24 cellular contexts compared by ENCODE assay signal in the genomic region with DNA sequence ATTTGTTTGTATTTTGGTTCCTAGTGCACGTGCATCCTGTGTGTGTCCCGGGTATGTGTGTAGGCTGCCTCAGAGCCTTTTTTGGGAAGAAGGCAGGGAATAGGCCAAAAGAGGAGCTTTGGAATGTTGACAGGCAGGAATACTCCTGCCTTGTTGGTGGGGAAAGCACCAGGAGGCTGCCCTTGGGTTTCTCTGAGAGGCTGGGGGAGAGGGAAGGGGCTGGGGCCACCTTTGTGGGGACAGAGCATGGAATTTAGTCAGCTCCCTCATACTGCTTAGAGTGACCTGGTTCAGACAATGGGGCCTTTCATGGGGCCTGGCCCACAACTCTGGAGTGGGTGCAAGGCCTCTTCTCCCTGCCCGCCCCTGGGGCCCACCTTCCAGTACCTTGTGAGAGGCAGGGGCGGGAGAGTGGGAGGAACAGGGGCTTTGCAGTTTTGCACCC. TPM values are rescaled to one million over a fixed set of nuclear protein-coding genes. Genes with fewer than 3 reads are reported as not detected.
DNase-seq lines count a peak whose midpoint lies in the region; FAIRE-seq and TF ChIP-seq lines count a peak whose summit lies in the region.
"Had no signal": no experiment of that assay in that cellular context is flagged by ENCODE, and none has a peak within 500 bp of the region (broad histone marks: within the 10 kb centered on the region; RNA-seq: fewer than 3 reads in every experiment).

No MANE protein-coding gene starts in this region.

- no peaks in the 10 kb centered on the region for H3K9me3 Mint-ChIP-seq in activated T-helper 2 cell treated with anti-CD3 and anti-CD28 coated beads, Interferon-gamma antibody, Interleukin-2, Interleukin-4, amounts not matched to agents 10 μg/mL and 5 μg/mL and 100 μg/mL, durations not matched to agents 14 hours and 24 hours and 36 hours
- H3K9me3 Mint-ChIP-seq: activated CD4-positive, alpha-beta memory T cell treated with anti-CD3 and anti-CD28 coated beads, Interleukin-2, amount 10 ng/mL, durations not matched to agents 7 days and 5 days; activated naive CD8-positive, alpha-beta T cell treated with anti-CD3 and anti-CD28 coated beads for 36 hours; activated T-cell treated with anti-CD3 and anti-CD28 coated beads, Interleukin-2, amount 50 U/mL, for 72 hours; CD8-positive, alpha-beta T cell; effector memory CD8-positive, alpha-beta T cell had no signal

- no peaks in the 10 kb centered on the region for H4K20me1 ChIP-seq in hepatocyte (ENCODE audit: insufficient read depth, poor library complexity, severe bottlenecking)

- no peaks in the 10 kb centered on the region for H3K4me1 Mint-ChIP-seq in activated T-helper 2 cell treated with anti-CD3 and anti-CD28 coated beads, Interferon-gamma antibody, Interleukin-2, Interleukin-4, amounts not matched to agents 10 μg/mL and 5 μg/mL and 100 μg/mL, durations not matched to agents 14 hours and 24 hours and 36 hours (ENCODE audit: low read depth)
- H3K4me1 Mint-ChIP-seq: activated CD4-positive, alpha-beta memory T cell treated with anti-CD3 and anti-CD28 coated beads, Interleukin-2, amount 10 ng/mL, durations not matched to agents 7 days and 5 days; activated naive CD8-positive, alpha-beta T cell treated with anti-CD3 and anti-CD28 coated beads for 36 hours had no signal

- H3K4me2 ChIP-seq in hepatocyte = no peak overlapping the region

- TF ChIP-seq CTCF in ascending aorta (IDR thresholded peaks at IDR 0.05) = no peak
- TF ChIP-seq CTCF in hepatocyte (IDR thresholded peaks at IDR 0.05; ENCODE audit: poor library complexity) = no peak

- intact Hi-C loops in ascending aorta (cut with DNase I) = no loop called here
- intact Hi-C loops in activated T-helper 2 cell treated with anti-CD3 and anti-CD28 coated beads, Interferon-gamma antibody, Interleukin-2, Interleukin-4, amounts not matched to agents 10 μg/mL and 5 μg/mL and 100 μg/mL, durations not matched to agents 14 hours and 24 hours and 36 hours (cut with micrococcal nuclease) = no loop called here

- H3K4me3 Mint-ChIP-seq in activated T-helper 2 cell treated with anti-CD3 and anti-CD28 coated beads, Interferon-gamma antibody, Interleukin-2, Interleukin-4, amounts not matched to agents 10 μg/mL and 5 μg/mL and 100 μg/mL, durations not matched to agents 14 hours and 24 hours and 36 hours (ENCODE audit: low read depth) = no peak overlapping the region
- H3K4me3 Mint-ChIP-seq: activated CD4-positive, alpha-beta memory T cell treated with anti-CD3 and anti-CD28 coated beads, Interleukin-2, amount 10 ng/mL, durations not matched to agents 7 days and 5 days; activated naive CD8-positive, alpha-beta T cell treated with anti-CD3 and anti-CD28 coated beads for 36 hours; activated T-cell treated with anti-CD3 and anti-CD28 coated beads, Interleukin-2, amount 50 U/mL, for 72 hours; CD8-positive, alpha-beta T cell; effector memory CD8-positive, alpha-beta T cell had no signal

- H3K9me3 ChIP-seq in ascending aorta (no peaks in the 10 kb centered on the region), hepatocyte (ENCODE audit: low read depth) (no peaks in the 10 kb centered on the region)

- H3K4me3 ChIP-seq in ascending aorta = no peak overlapping the region
- no peak overlapping the region for H3K4me3 ChIP-seq in hepatocyte

- H3K36me3 Mint-ChIP-seq in activated T-helper 2 cell treated with anti-CD3 and anti-CD28 coated beads, Interferon-gamma antibody, Interleukin-2, Interleukin-4, amounts not matched to agents 10 μg/mL and 5 μg/mL and 100 μg/mL, durations not matched to agents 14 hours and 24 hours and 36 hours (ENCODE audit: low read depth) = no peaks in the 10 kb centered on the region
- H3K36me3 Mint-ChIP-seq: activated naive CD8-positive, alpha-beta T cell treated with anti-CD3 and anti-CD28 coated beads for 36 hours; CD8-positive, alpha-beta T cell had no signal

- H3K36me3 ChIP-seq in ascending aorta = no peaks in the 10 kb centered on the region
- no peaks in the 10 kb centered on the region for H3K36me3 ChIP-seq in hepatocyte (replicated peaks; ENCODE audit: insufficient read depth, low read depth)
- H3K36me3 ChIP-seq: WERI-Rb-1 had no signal

- H3K27ac Mint-ChIP-seq in activated T-helper 2 cell treated with anti-CD3 and anti-CD28 coated beads, Interferon-gamma antibody, Interleukin-2, Interleukin-4, amounts not matched to agents 10 μg/mL and 5 μg/mL and 100 μg/mL, durations not matched to agents 14 hours and 24 hours and 36 hours = no peak overlapping the region
- H3K27ac Mint-ChIP-seq: activated CD4-positive, alpha-beta memory T cell treated with anti-CD3 and anti-CD28 coated beads, Interleukin-2, amount 10 ng/mL, durations not matched to agents 7 days and 5 days; activated naive CD8-positive, alpha-beta T cell treated with anti-CD3 and anti-CD28 coated beads for 36 hours; activated T-cell treated with anti-CD3 and anti-CD28 coated beads, Interleukin-2, amount 50 U/mL, for 72 hours; CD8-positive, alpha-beta T cell; effector memory CD8-positive, alpha-beta T cell had no signal

- H3K27ac ChIP-seq in ascending aorta (peak overlapping the region; percentile 60 to 71), hepatocyte (peak overlapping the region; percentile 34)
- H3K27ac ChIP-seq: WERI-Rb-1 had no signal

- H2AFZ ChIP-seq in hepatocyte = no peak overlapping the region

- FAIRE-seq in GM19239 (lab: Jason Lieb, UNC) = no peak

- 60% methylated on average over 4 of the region's 4 CpGs for WGBS in hepatocyte (ENCODE audit: low lambda C conversion rate, missing lambda C conversion rate)

- DNase-seq in ELF-1 (ENCODE audit: low read depth, low spot score) (peak; percentile 77), ascending aorta (ENCODE audit: low spot score in 2 of 2) (no peak), hepatocyte (ENCODE audit: low spot score) (no peak), retina (peak; percentile 63), GF-D8 (lab: John Stamatoyannopoulos, UW) (no peak), GM19239 (ENCODE audit: insufficient read length, low spot score) (no peak), NCI-H1436 (lab: John Stamatoyannopoulos, UW) (no peak)
- no peak for DNase-seq in activated T-helper 2 cell treated with anti-CD3 and anti-CD28 coated beads, Interferon-gamma antibody, Interleukin-2, Interleukin-4, amounts not matched to agents 10 μg/mL and 5 μg/mL and 100 μg/mL, durations not matched to agents 14 hours and 24 hours and 36 hours (ENCODE audit: low spot score)
- DNase-seq: activated CD4-positive, alpha-beta memory T cell treated with anti-CD3 and anti-CD28 coated beads, Interleukin-2, amount 10 ng/mL, durations not matched to agents 7 days and 5 days; activated naive CD8-positive, alpha-beta T cell treated with anti-CD3 and anti-CD28 coated beads for 36 hours; activated T-cell treated with anti-CD3 and anti-CD28 coated beads, Interleukin-2, amount 50 U/mL, for 72 hours; CD8-positive, alpha-beta T cell; DND-41; effector memory CD8-positive, alpha-beta T cell; Kasumi-1; NCI-H1417; NK-92 treated with Interleukin-12 subunit alpha and Interleukin-12 subunit beta, amount 100 ng/mL, for 24 hours; stimulated activated CD4-positive, alpha-beta T cell treated with anti-CD3 and anti-CD28 coated beads, Interleukin-12 subunit alpha, Interleukin-12 subunit beta, amount 100 ng/mL, for 4 hours; stimulated activated naive CD4-positive, alpha-beta T cell; WERI-Rb-1 had no signal

- H3K27me3 ChIP-seq in ascending aorta (no peaks in the 10 kb centered on the region), hepatocyte (no peaks in the 10 kb centered on the region)

- no peaks in the 10 kb centered on the region for H3K9me2 ChIP-seq in hepatocyte (replicated peaks; ENCODE audit: insufficient read depth)

- H3K4me1 ChIP-seq in ascending aorta (peaks cover 0 to 37% of the 10 kb centered on the region in 2 donors), hepatocyte (ENCODE audit: insufficient read depth) (peaks cover 15% of the 10 kb centered on the region)

- no peaks in the 10 kb centered on the region for H3K79me2 ChIP-seq in hepatocyte

- H3K27me3 Mint-ChIP-seq in activated T-helper 2 cell treated with anti-CD3 and anti-CD28 coated beads, Interferon-gamma antibody, Interleukin-2, Interleukin-4, amounts not matched to agents 10 μg/mL and 5 μg/mL and 100 μg/mL, durations not matched to agents 14 hours and 24 hours and 36 hours (ENCODE audit: low read depth) = no peaks in the 10 kb centered on the region
- H3K27me3 Mint-ChIP-seq: activated CD4-positive, alpha-beta memory T cell treated with anti-CD3 and anti-CD28 coated beads, Interleukin-2, amount 10 ng/mL, durations not matched to agents 7 days and 5 days; activated naive CD8-positive, alpha-beta T cell treated with anti-CD3 and anti-CD28 coated beads for 36 hours had no signal

RNA-seq across cellular contexts. Expression of gene ACOT11, which starts 31.3 kb away (rescaled TPM):
- total RNA-seq in ascending aorta (30.4 TPM), hepatocyte (6.7 and 13.8 TPM in 2 replicates)
- polyA plus RNA-seq in hepatocyte = 9.3 and 20.0 TPM in 2 replicates
- total RNA-seq in activated T-helper 2 cell treated with anti-CD3 and anti-CD28 coated beads, Interferon-gamma antibody, Interleukin-2, Interleukin-4, amounts not matched to agents 10 μg/mL and 5 μg/mL and 100 μg/mL, durations not matched to agents 14 hours and 24 hours and 36 hours = 1.8 and 2.3 TPM in 2 replicates

RNA-seq across cellular contexts. Expression of gene FAM151A, which starts 44.0 kb away (rescaled TPM):
- total RNA-seq in ascending aorta (not detected), hepatocyte (9.8 and 15.7 TPM in 2 replicates)
- polyA plus RNA-seq in hepatocyte = 5.0 and 13.5 TPM in 2 replicates
- not detected in 2 replicates for total RNA-seq in activated T-helper 2 cell treated with anti-CD3 and anti-CD28 coated beads, Interferon-gamma antibody, Interleukin-2, Interleukin-4, amounts not matched to agents 10 μg/mL and 5 μg/mL and 100 μg/mL, durations not matched to agents 14 hours and 24 hours and 36 hours
- total RNA-seq: activated CD4-positive, alpha-beta memory T cell treated with anti-CD3 and anti-CD28 coated beads, Interleukin-2, amount 10 ng/mL, durations not matched to agents 7 days and 5 days; activated naive CD8-positive, alpha-beta T cell treated with anti-CD3 and anti-CD28 coated beads for 36 hours; activated T-cell treated with anti-CD3 and anti-CD28 coated beads, Interleukin-2, amount 50 U/mL, for 72 hours; bronchial epithelial cell; CD8-positive, alpha-beta T cell; frontal cortex; T-helper 1 cell treated with Interleukin-12 subunit alpha and Interleukin-12 subunit beta and Interleukin-4 antibody, amounts not matched to agents 30 ng/mL and 1 ng/mL, for 36 hours had no signal
- polyA plus RNA-seq: AG04450 had no signal

Comparison
In these comparisons a context has a peak if more than half of its experiments do, and no peak if none do; other contexts are left out.
1. DNase-seq: peak in ELF-1 (single experiment) and retina (single experiment); none in ascending aorta (0 of 2), hepatocyte (single experiment), GF-D8 (single experiment), GM19239 (single experiment), activated T-helper 2 cell treated with anti-CD3 and anti-CD28 coated beads, Interferon-gamma antibody, Interleukin-2, Interleukin-4, amounts not matched to agents 10 μg/mL and 5 μg/mL and 100 μg/mL, durations not matched to agents 14 hours and 24 hours and 36 hours (single experiment) and NCI-H1436 (single experiment).
2. RNA of gene FAM151A, which starts 44.0 kb away (total RNA-seq): 9.8 to 15.7 TPM in hepatocyte; not detected in ascending aorta (single experiment) and not detected in activated T-helper 2 cell treated with anti-CD3 and anti-CD28 coated beads, Interferon-gamma antibody, Interleukin-2, Interleukin-4, amounts not matched to agents 10 μg/mL and 5 μg/mL and 100 μg/mL, durations not matched to agents 14 hours and 24 hours and 36 hours; every median in the first group is over 10 times any median in the second.